In the genomic region with DNA sequence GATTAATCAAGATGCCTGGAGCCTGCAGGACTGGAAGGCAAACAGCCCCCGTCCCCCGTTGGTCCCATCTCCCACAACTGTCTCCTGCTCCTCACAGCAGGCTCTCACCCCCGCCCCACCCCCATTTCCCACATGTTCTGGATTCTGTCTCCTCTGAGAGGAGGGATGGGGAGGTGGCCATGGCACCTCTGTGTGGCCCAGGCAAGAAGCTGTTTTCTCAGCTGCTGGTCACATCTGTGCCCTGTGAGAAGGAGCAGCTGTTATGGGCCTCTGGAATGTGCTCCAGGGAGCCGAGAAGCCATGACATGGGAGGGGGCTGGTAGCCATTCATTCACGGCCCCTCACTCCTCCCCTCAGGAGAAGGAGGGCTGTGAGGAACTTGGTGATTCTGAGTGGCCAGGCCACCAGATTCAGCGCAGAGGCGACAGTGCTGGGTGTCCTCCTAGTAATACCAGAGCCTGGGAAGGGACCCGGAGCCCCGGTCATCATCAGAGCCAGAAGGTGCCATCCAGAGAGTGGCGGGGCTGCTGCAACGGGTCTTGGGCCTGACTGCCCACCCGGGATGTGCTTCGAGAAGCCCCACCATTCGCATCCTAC, we compare ENCODE assay signal across 2 cellular contexts.
TF ChIP-seq lines count a peak whose summit lies in the region.

No MANE protein-coding gene starts in this region.

TF ChIP-seq in GM23338, 12 proteins besides CTCF, POLR2A, EP300 and RAD21:
- TF ChIP-seq ZNF462 (CRISPR knock-in tag; IDR thresholded peaks at IDR 0.05), result no peak
- TF ChIP-seq NANOG (IDR thresholded peaks at IDR 0.05; ENCODE audit: borderline replicate concordance), result no peak
- no peak for TF ChIP-seq EZH2 (IDR thresholded peaks at IDR 0.05; ENCODE audit: low read depth, unreplicated experiment)
- TF ChIP-seq ZNF331 (CRISPR knock-in tag; IDR thresholded peaks at IDR 0.05; ENCODE audit: low read depth), result no peak
- TF ChIP-seq JUNB (IDR thresholded peaks at IDR 0.05; ENCODE audit: unreplicated experiment), result no peak
- 0 out of 2 replicates have a peak, but pooled peaks have one; percentile 13 for TF ChIP-seq CREB1 (CRISPR knock-in tag; IDR thresholded peaks at IDR 0.05; ENCODE audit: low read depth)
- no peak for TF ChIP-seq EZH2phosphoT487 (IDR thresholded peaks at IDR 0.05; ENCODE audit: unreplicated experiment)
- TF ChIP-seq STAT1 (IDR thresholded peaks at IDR 0.05; ENCODE audit: unreplicated experiment), result no peak

TF ChIP-seq in WTC11, 78 proteins besides CTCF, POLR2A, EP300 and RAD21:
- TF ChIP-seq ZNF532 (CRISPR knock-in tag; IDR thresholded peaks at IDR 0.05; ENCODE audit: borderline replicate concordance) (0 out of 2 replicates have a peak, but pooled peaks have one; percentile 51), TP53 (CRISPR knock-in tag; IDR thresholded peaks at IDR 0.05) (no peak), AFF4 (CRISPR knock-in tag; IDR thresholded peaks at IDR 0.05; ENCODE audit: borderline replicate concordance) (no peak), ZNF416 (CRISPR knock-in tag; IDR thresholded peaks at IDR 0.05) (no peak), ZMAT4 (CRISPR knock-in tag; IDR thresholded peaks at IDR 0.05) (no peak), KAT7 (CRISPR knock-in tag; IDR thresholded peaks at IDR 0.05; ENCODE audit: borderline replicate concordance) (0 out of 2 replicates have a peak, but pooled peaks have one; percentile 1), IRF1 (CRISPR knock-in tag; IDR thresholded peaks at IDR 0.05) (0 out of 2 replicates have a peak, but pooled peaks have one; percentile 24)
